In the genomic region with DNA sequence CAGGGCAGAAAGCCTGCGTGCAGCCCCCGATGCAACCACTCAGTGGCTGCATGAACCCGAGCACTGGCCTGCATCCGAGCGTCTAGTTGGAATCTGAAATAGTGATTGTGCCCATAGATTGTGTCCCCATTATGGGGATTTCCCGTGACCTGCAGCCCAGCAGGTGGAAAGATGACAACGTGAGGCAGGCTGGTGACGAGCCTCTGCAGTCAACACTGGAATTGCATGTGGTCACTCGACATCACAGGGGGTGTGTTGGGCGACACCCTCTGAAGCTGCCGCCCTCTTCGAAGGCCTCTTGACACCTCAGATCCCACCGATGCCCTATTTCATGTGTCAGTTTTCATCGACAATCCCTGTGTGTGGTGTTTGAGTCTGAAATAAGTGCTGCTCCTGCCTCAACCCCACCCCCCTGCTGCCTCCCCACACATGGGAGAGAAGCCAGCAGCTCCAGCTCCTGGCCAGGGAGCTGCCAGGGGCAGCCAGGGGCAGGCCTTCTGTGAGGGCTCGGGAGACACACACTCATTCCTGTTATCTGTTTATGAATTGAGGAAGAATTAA, we compare ENCODE assay signal across 1 cellular context.
TF ChIP-seq lines count a peak whose summit lies in the region.

No MANE protein-coding gene starts in this region.

TF ChIP-seq in H1, 55 proteins besides CTCF, POLR2A, EP300 and RAD21:
- TF ChIP-seq, protein P1, sequence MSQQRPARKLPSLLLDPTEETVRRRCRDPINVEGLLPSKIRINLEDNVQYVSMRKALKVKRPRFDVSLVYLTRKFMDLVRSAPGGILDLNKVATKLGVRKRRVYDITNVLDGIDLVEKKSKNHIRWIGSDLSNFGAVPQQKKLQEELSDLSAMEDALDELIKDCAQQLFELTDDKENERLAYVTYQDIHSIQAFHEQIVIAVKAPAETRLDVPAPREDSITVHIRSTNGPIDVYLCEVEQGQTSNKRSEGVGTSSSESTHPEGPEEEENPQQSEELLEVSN (IDR thresholded peaks at IDR 0.05), result peak; percentile 44; the same call in 1 of the 2 replicates
- no peak for TF ChIP-seq POU5F1 (IDR thresholded peaks at IDR 0.05; ENCODE audit: low read depth, low read length)
- no peak for TF ChIP-seq JUND (IDR thresholded peaks at IDR 0.05; ENCODE audit: low read length)
